1 cellular context compared by ENCODE assay signal in the genomic region with DNA sequence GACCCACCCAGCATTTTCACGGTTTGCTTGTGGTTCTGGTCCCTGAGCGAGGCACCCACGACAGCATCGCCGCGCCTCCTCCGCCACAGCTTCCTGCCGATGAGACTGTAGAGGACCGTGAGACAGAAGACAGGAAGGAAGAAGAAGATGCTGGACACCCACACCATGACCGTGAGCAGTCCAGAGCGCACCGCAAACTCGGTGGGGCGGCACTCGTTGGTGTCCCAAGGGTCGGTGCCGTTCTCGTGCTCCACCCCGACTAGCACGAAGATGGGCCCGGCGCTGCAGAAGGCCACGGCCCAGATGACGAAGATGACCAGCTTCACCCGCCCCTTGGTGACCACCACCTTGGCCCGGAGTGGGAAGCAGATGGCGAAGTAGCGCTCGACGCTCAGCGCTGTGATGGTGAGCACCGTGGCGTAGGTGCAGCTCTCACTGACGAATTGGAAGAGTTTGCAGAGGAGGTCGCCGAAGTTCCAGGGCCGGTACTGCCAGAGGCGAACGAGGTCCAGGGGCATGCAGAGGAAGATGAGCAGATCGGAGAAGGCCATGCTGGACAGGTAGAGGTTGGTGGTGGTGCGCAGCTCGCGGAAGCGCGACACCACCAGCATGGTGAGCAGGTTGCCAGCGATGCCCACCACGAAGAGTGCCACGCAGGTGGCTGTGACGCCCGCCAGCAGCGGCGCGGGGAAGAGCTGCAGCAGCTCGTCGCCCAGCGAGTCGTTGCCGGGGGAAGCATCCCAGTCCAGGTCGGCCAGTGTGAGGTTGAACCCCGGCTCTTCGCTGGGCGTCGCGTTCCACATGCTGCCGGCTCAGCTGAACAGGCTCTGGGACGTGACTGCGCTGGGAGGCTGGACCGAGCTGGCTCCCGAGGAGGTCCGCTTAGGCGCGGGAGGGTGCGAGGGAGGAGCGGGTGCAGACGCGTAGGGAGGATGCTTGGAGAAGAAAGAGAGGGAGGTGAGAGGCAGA.
TF ChIP-seq lines count a peak whose summit lies in the region.

A gene with protein sequence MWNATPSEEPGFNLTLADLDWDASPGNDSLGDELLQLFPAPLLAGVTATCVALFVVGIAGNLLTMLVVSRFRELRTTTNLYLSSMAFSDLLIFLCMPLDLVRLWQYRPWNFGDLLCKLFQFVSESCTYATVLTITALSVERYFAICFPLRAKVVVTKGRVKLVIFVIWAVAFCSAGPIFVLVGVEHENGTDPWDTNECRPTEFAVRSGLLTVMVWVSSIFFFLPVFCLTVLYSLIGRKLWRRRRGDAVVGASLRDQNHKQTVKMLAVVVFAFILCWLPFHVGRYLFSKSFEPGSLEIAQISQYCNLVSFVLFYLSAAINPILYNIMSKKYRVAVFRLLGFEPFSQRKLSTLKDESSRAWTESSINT (minus strand): TSS at position 846 of the 969 bp plus-strand sequence. CDS start 43 bp downstream, at position 803.

TF ChIP-seq in IMR-90, 13 proteins besides CTCF, POLR2A, EP300 and RAD21:
- TF ChIP-seq MAZ (IDR thresholded peaks at IDR 0.05; ENCODE audit: borderline replicate concordance, low read depth, low read length) (no peak), SMC3 (IDR thresholded peaks at IDR 0.05; ENCODE audit: low read depth, low read length) (no peak), RFX5 (IDR thresholded peaks at IDR 0.05; ENCODE audit: low read depth, low read length) (no peak), ELK1 (IDR thresholded peaks at IDR 0.05; ENCODE audit: borderline replicate concordance, low read depth, low read length) (no peak), MXI1 (IDR thresholded peaks at IDR 0.05; ENCODE audit: borderline replicate concordance, low read depth, low read length) (no peak), FOS (IDR thresholded peaks at IDR 0.05; ENCODE audit: low read depth, low read length) (no peak), NFE2L2 (IDR thresholded peaks at IDR 0.05; ENCODE audit: low read depth, low read length) (no peak), CEBPB (IDR thresholded peaks at IDR 0.05; ENCODE audit: low read depth, low read length) (no peak), MAFK (IDR thresholded peaks at IDR 0.05; ENCODE audit: low read depth, low read length) (no peak), BHLHE40 (IDR thresholded peaks at IDR 0.05; ENCODE audit: low read depth, low read length) (no peak)
- TF ChIP-seq, protein P1, sequence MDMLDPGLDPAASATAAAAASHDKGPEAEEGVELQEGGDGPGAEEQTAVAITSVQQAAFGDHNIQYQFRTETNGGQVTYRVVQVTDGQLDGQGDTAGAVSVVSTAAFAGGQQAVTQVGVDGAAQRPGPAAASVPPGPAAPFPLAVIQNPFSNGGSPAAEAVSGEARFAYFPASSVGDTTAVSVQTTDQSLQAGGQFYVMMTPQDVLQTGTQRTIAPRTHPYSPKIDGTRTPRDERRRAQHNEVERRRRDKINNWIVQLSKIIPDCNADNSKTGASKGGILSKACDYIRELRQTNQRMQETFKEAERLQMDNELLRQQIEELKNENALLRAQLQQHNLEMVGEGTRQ (IDR thresholded peaks at IDR 0.05; ENCODE audit: low read depth, low read length): no peak
